ENCODE assay signal across 15 cellular contexts in genomic region chr15:92012368-92012629, GRCh38.
DNase-seq lines count a peak whose midpoint lies in the region; ATAC-seq, FAIRE-seq and TF ChIP-seq lines count a peak whose summit lies in the region.
"Had no signal": no experiment of that assay in that cellular context is flagged by ENCODE, and none has a peak within 500 bp of the region (broad histone marks: within the 10 kb centered on the region; RNA-seq: fewer than 3 reads in every experiment).

No MANE protein-coding gene starts in this region.

- H3K9me3 ChIP-seq in skeletal muscle tissue (ENCODE audit: control insufficient read depth in 3 of 3, low read length in 3 of 3) = no peaks in the 10 kb centered on the region

- peak overlapping the region; percentile 32 for H3K27ac ChIP-seq in skeletal muscle tissue (ENCODE audit: low read depth, low read length)
- H3K27ac ChIP-seq: 22Rv1 had no signal

- no peak for ATAC-seq in HG03520 (IDR thresholded peaks at IDR 0.05; ENCODE audit: unreplicated experiment)

- no peak for TF ChIP-seq CTCF in epithelial cell of esophagus (IDR thresholded peaks at IDR 0.05; ENCODE audit: insufficient read depth, low read depth, low read length, missing control alignments)

- H3K4me3 ChIP-seq in epithelial cell of esophagus (ENCODE audit: low read length) (no peak overlapping the region), skeletal muscle tissue (ENCODE audit: low read length in 3 of 3) (no peak overlapping the region), H7 (ENCODE audit: insufficient read depth, low read depth, low read length) (no peak overlapping the region)

- DNase-seq in DMS53 (lab: John Stamatoyannopoulos, UW) = peak; percentile 13
- DNase-seq in DMS53 treated with DMSO at 0.1 percent for 48 hours (lab: John Stamatoyannopoulos, UW; ENCODE audit: unreplicated experiment) = no peak
- peak; percentile 50 for DNase-seq in RCC 7860 (ENCODE audit: low spot score)
- DNase-seq in epithelial cell of esophagus (ENCODE audit: low read depth) = peak; percentile 26
- no peak for DNase-seq in NCI-H510A (lab: John Stamatoyannopoulos, UW)
- DNase-seq in H7 = no peak
- DNase-seq: DMS 273 treated with DMSO at 0.1 percent for 48 hours, glutamatergic neuron, NCI-H1092, NCI-H748 treated with DMSO at 0.1 percent for 48 hours, posterior cingulate gyrus had no signal

- H3K27me3 ChIP-seq in skeletal muscle tissue (ENCODE audit: control insufficient read depth in 3 of 3, insufficient read depth in 3 of 3, low read length in 3 of 3) = no peaks in the 10 kb centered on the region
- no peaks in the 10 kb centered on the region for H3K27me3 ChIP-seq in H7 (ENCODE audit: control insufficient read depth, insufficient read depth, low read length)

- H3K4me1 ChIP-seq in skeletal muscle tissue (ENCODE audit: control insufficient read depth in 3 of 3, insufficient read depth in 3 of 3, low read length in 3 of 3) = peaks cover 6 to 26% (median 12%) of the 10 kb centered on the region in 3 donors

- peak; percentile 53 for FAIRE-seq in RCC 7860 (lab: Jason Lieb, UNC)
- FAIRE-seq: GM12891 had no signal

- H3K36me3 ChIP-seq in skeletal muscle tissue (ENCODE audit: control insufficient read depth in 3 of 3, insufficient read depth in 3 of 3, low read length in 3 of 3) (no peaks in the 10 kb centered on the region), H7 (replicated peaks; ENCODE audit: control insufficient read depth, insufficient read depth, low read length) (no peaks in the 10 kb centered on the region)

- H3K9ac ChIP-seq in skeletal muscle tissue (ENCODE audit: low read depth in 1 of 3, low read length in 3 of 3) = peak overlapping the region in 1 of 3 donors; percentile 41

Comparison
In these comparisons a context has a peak if more than half of its experiments do, and no peak if none do; other contexts are left out.
1. DNase-seq: peak in DMS53 (single experiment), RCC 7860 (single experiment) and epithelial cell of esophagus (single experiment); none in DMS53 treated with DMSO at 0.1 percent for 48 hours (single experiment), NCI-H510A (single experiment) and H7 (single experiment).